Comparison of ENCODE assay signal across 8 cellular contexts in genomic region chr4:6918345-6918744, GRCh38. TPM values are rescaled to one million over a fixed set of nuclear protein-coding genes. Genes with fewer than 3 reads are reported as not detected.
DNase-seq lines count a peak whose midpoint lies in the region; ATAC-seq and TF ChIP-seq lines count a peak whose summit lies in the region.

No MANE protein-coding gene starts in this region.

- intact Hi-C loops in esophagus muscularis mucosa (cut with DNase I), result no loop called here

- no peak for TF ChIP-seq EP300 in esophagus muscularis mucosa (IDR thresholded peaks at IDR 0.05)

- no peaks in the 10 kb centered on the region for H3K9me3 ChIP-seq in esophagus muscularis mucosa

- peaks cover 13% of the 10 kb centered on the region for H3K36me3 Mint-ChIP-seq in activated CD8-positive, alpha-beta memory T cell treated with anti-CD3 and anti-CD28 coated beads, Interleukin-2, amount 10 ng/mL, durations not matched to agents 7 days and 5 days
- H3K36me3 Mint-ChIP-seq in T-helper 1 cell treated with Interleukin-12 subunit alpha and Interleukin-12 subunit beta and Interleukin-4 antibody, amounts not matched to agents 30 μg/mL and 1 μg/mL, for 36 hours (ENCODE audit: low read depth), result peaks cover 6% of the 10 kb centered on the region
- H3K36me3 Mint-ChIP-seq in stimulated activated naive B cell treated with anti-CD40 and anti-IgM and Interleukin-4, amounts not matched to agents 10 μg/mL and 1 μg/mL and 100 μg/mL, for 72 hours, result peaks cover 11 to 26% of the 10 kb centered on the region in 2 donors

- peaks cover 54% of the 10 kb centered on the region for H3K4me1 Mint-ChIP-seq in activated CD8-positive, alpha-beta memory T cell treated with anti-CD3 and anti-CD28 coated beads, Interleukin-2, amount 10 ng/mL, durations not matched to agents 7 days and 5 days
- H3K4me1 Mint-ChIP-seq in T-helper 1 cell treated with Interleukin-12 subunit alpha and Interleukin-12 subunit beta and Interleukin-4 antibody, amounts not matched to agents 30 μg/mL and 1 μg/mL, for 36 hours (ENCODE audit: low read depth), result peaks cover 52% of the 10 kb centered on the region
- H3K4me1 Mint-ChIP-seq in stimulated activated naive B cell treated with anti-CD40 and anti-IgM and Interleukin-4, amounts not matched to agents 10 μg/mL and 1 μg/mL and 100 μg/mL, for 72 hours, result peaks cover 42 to 78% of the 10 kb centered on the region in 2 donors

- no peak overlapping the region for H3K4me3 ChIP-seq in esophagus muscularis mucosa

- peak overlapping the region; percentile 73 for H3K27ac Mint-ChIP-seq in activated CD8-positive, alpha-beta memory T cell treated with anti-CD3 and anti-CD28 coated beads, Interleukin-2, amount 10 ng/mL, durations not matched to agents 7 days and 5 days
- peak overlapping the region; percentile 88 for H3K27ac Mint-ChIP-seq in T-helper 1 cell treated with Interleukin-12 subunit alpha and Interleukin-12 subunit beta and Interleukin-4 antibody, amounts not matched to agents 30 μg/mL and 1 μg/mL, for 36 hours
- H3K27ac Mint-ChIP-seq in stimulated activated naive B cell treated with anti-CD40 and anti-IgM and Interleukin-4, amounts not matched to agents 10 μg/mL and 1 μg/mL and 100 μg/mL, for 72 hours, result peak overlapping the region; percentile 59

- H3K4me3 Mint-ChIP-seq in activated CD8-positive, alpha-beta memory T cell treated with anti-CD3 and anti-CD28 coated beads, Interleukin-2, amount 10 ng/mL, durations not matched to agents 7 days and 5 days, result peak overlapping the region; percentile 24
- H3K4me3 Mint-ChIP-seq in T-helper 1 cell treated with Interleukin-12 subunit alpha and Interleukin-12 subunit beta and Interleukin-4 antibody, amounts not matched to agents 30 μg/mL and 1 μg/mL, for 36 hours, result peak overlapping the region; percentile 54
- H3K4me3 Mint-ChIP-seq in stimulated activated naive B cell treated with anti-CD40 and anti-IgM and Interleukin-4, amounts not matched to agents 10 μg/mL and 1 μg/mL and 100 μg/mL, for 72 hours, result peak overlapping the region in 1 of 2 donors; percentile 76

- CTCF ChIA-PET in activated CD8-positive, alpha-beta memory T cell treated with anti-CD3 and anti-CD28 coated beads, Interleukin-2, amount 10 ng/mL, durations not matched to agents 7 days and 5 days (lab: Charles Lee), result interaction anchor here (1.1 kb wide), 1 partner anchor 152 kb away, joined by 4 read pairs; no protein-coding TSS in a partner anchor

- peaks cover under 1 to 2% (median 2%) of the 10 kb centered on the region in 4 donors for H3K36me3 ChIP-seq in esophagus muscularis mucosa

- H3K27me3 ChIP-seq in esophagus muscularis mucosa, result no peaks in the 10 kb centered on the region

- TF ChIP-seq CTCF in esophagus muscularis mucosa (IDR thresholded peaks at IDR 0.05), result no peak

- no peak for DNase-seq in activated CD8-positive, alpha-beta memory T cell treated with anti-CD3 and anti-CD28 coated beads, Interleukin-2, amount 10 ng/mL, durations not matched to agents 7 days and 5 days
- DNase-seq in activated CD8-positive, alpha-beta memory T cell treated with anti-CD3 and anti-CD28 coated beads, Interleukin-2, amount 50 U/mL, for 4 hours, result no peak
- no peak for DNase-seq in esophagus muscularis mucosa (ENCODE audit: extremely low spot score)
- no peak for DNase-seq in stimulated activated naive B cell treated with anti-CD40 and anti-IgM and Interleukin-4, amounts not matched to agents 10 μg/mL and 1 μg/mL and 100 μg/mL, for 72 hours
- no peak for DNase-seq in H4 (ENCODE audit: low spot score)

- H3K27me3 Mint-ChIP-seq in activated CD8-positive, alpha-beta memory T cell treated with anti-CD3 and anti-CD28 coated beads, Interleukin-2, amount 10 ng/mL, durations not matched to agents 7 days and 5 days, result no peaks in the 10 kb centered on the region
- H3K27me3 Mint-ChIP-seq in T-helper 1 cell treated with Interleukin-12 subunit alpha and Interleukin-12 subunit beta and Interleukin-4 antibody, amounts not matched to agents 30 μg/mL and 1 μg/mL, for 36 hours (ENCODE audit: low read depth), result no peaks in the 10 kb centered on the region
- H3K27me3 Mint-ChIP-seq in stimulated activated naive B cell treated with anti-CD40 and anti-IgM and Interleukin-4, amounts not matched to agents 10 μg/mL and 1 μg/mL and 100 μg/mL, for 72 hours, result no peaks in the 10 kb centered on the region

- no peaks in the 10 kb centered on the region for H3K9me3 Mint-ChIP-seq in activated CD8-positive, alpha-beta memory T cell treated with anti-CD3 and anti-CD28 coated beads, Interleukin-2, amount 10 ng/mL, durations not matched to agents 7 days and 5 days (ENCODE audit: low read depth)
- no peaks in the 10 kb centered on the region for H3K9me3 Mint-ChIP-seq in T-helper 1 cell treated with Interleukin-12 subunit alpha and Interleukin-12 subunit beta and Interleukin-4 antibody, amounts not matched to agents 30 μg/mL and 1 μg/mL, for 36 hours
- no peaks in the 10 kb centered on the region for H3K9me3 Mint-ChIP-seq in stimulated activated naive B cell treated with anti-CD40 and anti-IgM and Interleukin-4, amounts not matched to agents 10 μg/mL and 1 μg/mL and 100 μg/mL, for 72 hours

- H3K27ac ChIP-seq in esophagus muscularis mucosa (replicated peaks in 1 of 4), result peak overlapping the region; percentile 64 to 78 (median 72)

- WGBS in esophagus muscularis mucosa, result 46% methylated on average over 6 of the region's 7 CpGs

- ATAC-seq in activated CD8-positive, alpha-beta memory T cell treated with anti-CD3 and anti-CD28 coated beads, Interleukin-2, amount 10 ng/mL, durations not matched to agents 7 days and 5 days, result peak; percentile 33
- ATAC-seq in stimulated activated naive B cell treated with anti-CD40 and anti-IgM and Interleukin-4, amounts not matched to agents 10 μg/mL and 1 μg/mL and 100 μg/mL, for 72 hours (replicated peaks), result no peak
- ATAC-seq in HG03108 (IDR thresholded peaks at IDR 0.05; ENCODE audit: unreplicated experiment) (no peak), GM21529 (IDR thresholded peaks at IDR 0.05; ENCODE audit: unreplicated experiment) (no peak)

- TF ChIP-seq POLR2A in esophagus muscularis mucosa (IDR thresholded peaks at IDR 0.05; ENCODE audit: low read depth), result no peak

- peaks cover 25 to 63% (median 37%) of the 10 kb centered on the region in 4 donors for H3K4me1 ChIP-seq in esophagus muscularis mucosa

RNA-seq across cellular contexts. Expression of gene TBC1D14, which starts 8.7 kb away (rescaled TPM):
- 10 to 100 TPM; 49.0 to 49.1 TPM for total RNA-seq in activated CD8-positive, alpha-beta memory T cell treated with anti-CD3 and anti-CD28 coated beads, Interleukin-2, amount 10 ng/mL, durations not matched to agents 7 days and 5 days
- total RNA-seq in esophagus muscularis mucosa, result 10 to 100 TPM; 37.0 to 49.4 (median 44.2) TPM
- 38.9 and 43.0 TPM in 2 replicates for total RNA-seq in H4 (2014; rRNA removed; shearing (Covaris generic))
